Comparison of ENCODE assay signal across 15 cellular contexts in genomic region chr1:40795811-40796586, GRCh38. TPM values are rescaled to one million over a fixed set of nuclear protein-coding genes. Genes with fewer than 3 reads are reported as not detected.
A peak's percentile ranks its signal among the peaks of the same experiment; 100 is the strongest.
DNase-seq lines count a peak whose midpoint lies in the region; ATAC-seq and TF ChIP-seq lines count a peak whose summit lies in the region.
"Had no signal": no experiment of that assay in that cellular context is flagged by ENCODE, and none has a peak within 500 bp of the region (broad histone marks: within the 10 kb centered on the region; RNA-seq: fewer than 3 reads in every experiment).

No MANE protein-coding gene starts in this region.

- no peak for TF ChIP-seq CTCF in CD4-positive, alpha-beta T cell (IDR thresholded peaks at IDR 0.05)
- TF ChIP-seq CTCF in nephron (IDR thresholded peaks at IDR 0.05; ENCODE audit: unreplicated experiment in 3 of 3): no peak

- peak; percentile 37 for ATAC-seq in CD4-positive, alpha-beta T cell (ENCODE audit: poor library complexity)
- no peak for ATAC-seq in GM18505 (IDR thresholded peaks at IDR 0.05; ENCODE audit: unreplicated experiment)
- ATAC-seq in HG03342 (IDR thresholded peaks at IDR 0.05; ENCODE audit: unreplicated experiment): no peak
- ATAC-seq in GM18498 (IDR thresholded peaks at IDR 0.05; ENCODE audit: unreplicated experiment): no peak

- no peaks in the 10 kb centered on the region for H3K27me3 Mint-ChIP-seq in CD4-positive, alpha-beta T cell
- H3K27me3 Mint-ChIP-seq in activated T-helper 1 cell treated with anti-CD3 and anti-CD28 coated beads, Interleukin-12 subunit alpha, Interleukin-12 subunit beta, Interleukin-2, Interleukin-4 antibody, amounts not matched to agents 30 ng/mL and 10 ng/mL and 1 ng/mL, durations not matched to agents 14 hours and 24 hours and 36 hours (ENCODE audit: insufficient read depth): peaks cover 8% of the 10 kb centered on the region
- H3K27me3 Mint-ChIP-seq in nephron (ENCODE audit: low read depth): peaks cover 12% of the 10 kb centered on the region

- peak overlapping the region; percentile 34 for H3K4me3 Mint-ChIP-seq in CD4-positive, alpha-beta T cell
- no peak overlapping the region for H3K4me3 Mint-ChIP-seq in activated T-helper 1 cell treated with anti-CD3 and anti-CD28 coated beads, Interleukin-12 subunit alpha, Interleukin-12 subunit beta, Interleukin-2, Interleukin-4 antibody, amounts not matched to agents 30 ng/mL and 10 ng/mL and 1 ng/mL, durations not matched to agents 14 hours and 24 hours and 36 hours
- H3K4me3 Mint-ChIP-seq in nephron: no peak overlapping the region
- H3K4me3 Mint-ChIP-seq: HFFc6 had no signal

- intact Hi-C loops in CD4-positive, alpha-beta T cell (cut with DNase I, micrococcal nuclease): no loop called here
- intact Hi-C loops in activated T-helper 1 cell treated with anti-CD3 and anti-CD28 coated beads, Interleukin-12 subunit alpha, Interleukin-12 subunit beta, Interleukin-2, Interleukin-4 antibody, amounts not matched to agents 30 ng/mL and 10 ng/mL and 1 ng/mL, durations not matched to agents 14 hours and 24 hours and 36 hours (cut with micrococcal nuclease): no loop called here

- TF ChIP-seq POLR2A in GM18505 (IDR thresholded peaks at IDR 0.05; ENCODE audit: borderline replicate concordance, extremely low read depth, insufficient read depth, insufficient read length): peak; percentile 16

- H3K27ac Mint-ChIP-seq in CD4-positive, alpha-beta T cell: peak overlapping the region; percentile 73
- H3K27ac Mint-ChIP-seq in activated T-helper 1 cell treated with anti-CD3 and anti-CD28 coated beads, Interleukin-12 subunit alpha, Interleukin-12 subunit beta, Interleukin-2, Interleukin-4 antibody, amounts not matched to agents 30 ng/mL and 10 ng/mL and 1 ng/mL, durations not matched to agents 14 hours and 24 hours and 36 hours: peak overlapping the region; percentile 79
- peak overlapping the region; percentile 19 to 75 (median 62) for H3K27ac Mint-ChIP-seq in nephron
- H3K27ac Mint-ChIP-seq: HFFc6, progenitor cell of endocrine pancreas had no signal

- no peaks in the 10 kb centered on the region for H3K9me3 Mint-ChIP-seq in CD4-positive, alpha-beta T cell
- H3K9me3 Mint-ChIP-seq in activated T-helper 1 cell treated with anti-CD3 and anti-CD28 coated beads, Interleukin-12 subunit alpha, Interleukin-12 subunit beta, Interleukin-2, Interleukin-4 antibody, amounts not matched to agents 30 ng/mL and 10 ng/mL and 1 ng/mL, durations not matched to agents 14 hours and 24 hours and 36 hours: no peaks in the 10 kb centered on the region
- H3K9me3 Mint-ChIP-seq in nephron: no peaks in the 10 kb centered on the region
- H3K9me3 Mint-ChIP-seq: HFFc6 had no signal

- no peaks in the 10 kb centered on the region for H3K27me3 ChIP-seq in CD4-positive, alpha-beta T cell (ENCODE audit: control insufficient read depth, insufficient read depth, low read length)

- H3K4me1 Mint-ChIP-seq in CD4-positive, alpha-beta T cell (ENCODE audit: low read depth): peaks cover 29% of the 10 kb centered on the region
- peaks cover 36% of the 10 kb centered on the region for H3K4me1 Mint-ChIP-seq in activated T-helper 1 cell treated with anti-CD3 and anti-CD28 coated beads, Interleukin-12 subunit alpha, Interleukin-12 subunit beta, Interleukin-2, Interleukin-4 antibody, amounts not matched to agents 30 ng/mL and 10 ng/mL and 1 ng/mL, durations not matched to agents 14 hours and 24 hours and 36 hours (ENCODE audit: low read depth)
- peaks cover 44% of the 10 kb centered on the region for H3K4me1 Mint-ChIP-seq in nephron

- H3K36me3 Mint-ChIP-seq in CD4-positive, alpha-beta T cell (ENCODE audit: low read depth): no peaks in the 10 kb centered on the region
- no peaks in the 10 kb centered on the region for H3K36me3 Mint-ChIP-seq in activated T-helper 1 cell treated with anti-CD3 and anti-CD28 coated beads, Interleukin-12 subunit alpha, Interleukin-12 subunit beta, Interleukin-2, Interleukin-4 antibody, amounts not matched to agents 30 ng/mL and 10 ng/mL and 1 ng/mL, durations not matched to agents 14 hours and 24 hours and 36 hours (ENCODE audit: low read depth)
- no peaks in the 10 kb centered on the region for H3K36me3 Mint-ChIP-seq in nephron (ENCODE audit: low read depth)

- CTCF ChIA-PET in CD4-positive, alpha-beta T cell (lab: Charles Lee): interaction anchor here (2.1 kb wide), 1 partner anchor 22 kb away, joined by 8 read pairs; no protein-coding TSS in a partner anchor

- H3K9me3 ChIP-seq in CD4-positive, alpha-beta T cell (ENCODE audit: control insufficient read depth, low read length): no peaks in the 10 kb centered on the region

- POLR2A ChIA-PET in CD4-positive, alpha-beta T cell (lab: Charles Lee): interaction anchor here (1.0 to 1.6 kb wide), 5 partner anchors 9 to 184 kb away, joined by 3 to 9 read pairs (median 4); partner anchors contain the start of genes CITED4 and NFYC

- DNase-seq in CD4-positive, alpha-beta T cell: no peak
- no peak for DNase-seq in activated T-helper 1 cell treated with anti-CD3 and anti-CD28 coated beads, Interleukin-12 subunit alpha, Interleukin-12 subunit beta, Interleukin-2, Interleukin-4 antibody, amounts not matched to agents 30 ng/mL and 10 ng/mL and 1 ng/mL, durations not matched to agents 14 hours and 24 hours and 36 hours (ENCODE audit: low spot score)
- DNase-seq in DMS153 (lab: John Stamatoyannopoulos, UW): no peak
- no peak for DNase-seq in GDM1 (lab: John Stamatoyannopoulos, UW)
- DNase-seq: effector memory CD4-positive, alpha-beta T cell; foreskin melanocyte; HFFc6; NCI-H1417; NCI-H510A treated with DMSO at 0.1 percent for 48 hours; stimulated activated CD4-positive, alpha-beta T cell treated with anti-CD3 and anti-CD28 coated beads, Interleukin-4, amount 100 ng/mL, for 24 hours had no signal

- H3K27ac ChIP-seq in CD4-positive, alpha-beta T cell (ENCODE audit: low read depth, low read length): no peak overlapping the region

RNA-seq across cellular contexts. Expression of gene KCNQ4, which starts 12.4 kb away (rescaled TPM):
- total RNA-seq in CD4-positive, alpha-beta T cell: under 1 TPM; 0.25 to 0.30 TPM
- 0.78 and 0.88 TPM in 2 replicates for total RNA-seq in activated T-helper 1 cell treated with anti-CD3 and anti-CD28 coated beads, Interleukin-12 subunit alpha, Interleukin-12 subunit beta, Interleukin-2, Interleukin-4 antibody, amounts not matched to agents 30 ng/mL and 10 ng/mL and 1 ng/mL, durations not matched to agents 14 hours and 24 hours and 36 hours
